Comparison of ENCODE assay signal across 16 cellular contexts in the genomic region with DNA sequence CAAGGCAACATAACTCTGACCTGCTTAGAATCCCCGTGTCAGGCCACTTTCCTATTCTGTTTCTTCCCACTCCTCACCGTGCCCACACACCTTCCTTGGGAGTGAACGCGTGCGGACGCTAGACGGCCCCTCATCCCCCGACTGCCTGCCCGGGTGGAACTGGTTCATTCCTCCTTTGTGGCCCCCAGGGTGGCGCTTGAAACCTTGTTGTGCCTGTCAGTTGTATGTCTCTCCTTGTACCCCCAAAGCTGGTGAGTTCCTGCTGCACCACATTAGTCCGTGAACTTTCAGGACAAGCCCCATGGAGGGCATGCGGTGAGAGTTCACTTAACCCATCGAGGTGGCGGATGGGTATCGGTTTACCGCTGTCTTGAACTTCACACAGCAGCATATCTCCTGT.
"Had no signal": no experiment of that assay in that cellular context is flagged by ENCODE, and none has a peak within 500 bp of the region (broad histone marks: within the 10 kb centered on the region; RNA-seq: fewer than 3 reads in every experiment).

No MANE protein-coding gene starts in this region.

- H3K4me3 Mint-ChIP-seq: central memory CD8-positive, alpha-beta T cell; mesothelial cell of epicardium; T-helper 2 cell treated with Interferon-gamma antibody and Interleukin-4, amounts not matched to agents 5 μg/mL and 100 μg/mL, for 36 hours; type B pancreatic cell had no signal

- ATAC-seq: activated naive CD4-positive, alpha-beta T cell treated with anti-CD3 and anti-CD28 coated beads, Interleukin-2, amount 50 U/mL, for 72 hours had no signal

- H3K4me1 Mint-ChIP-seq: central memory CD8-positive, alpha-beta T cell had no signal

- DNase-seq: activated CD4-positive, alpha-beta T cell treated with anti-CD3 and anti-CD28 coated beads, Interleukin-2, amount 50 U/mL, for 1 hour; activated effector memory CD4-positive, alpha-beta T cell treated with Interleukin-2 at 50 U/mL for 16 hours; brain microvascular endothelial cell; cortex of kidney; effector CD4-positive, alpha-beta T cell; foreskin fibroblast; stimulated activated CD4-positive, alpha-beta T cell treated with anti-CD3 and anti-CD28 coated beads, Interleukin-4, amount 100 ng/mL, for 24 hours; stimulated activated naive CD4-positive, alpha-beta T cell treated with Interleukin-2 at 50 U/mL for 16 hours; SW 1271 had no signal

- H3K9me3 Mint-ChIP-seq: activated naive CD4-positive, alpha-beta T cell treated with anti-CD3 and anti-CD28 coated beads, Interleukin-2, amount 50 U/mL, for 72 hours; central memory CD8-positive, alpha-beta T cell; mesothelial cell of epicardium; T-helper 2 cell treated with Interferon-gamma antibody and Interleukin-4, amounts not matched to agents 5 μg/mL and 100 μg/mL, for 36 hours; type B pancreatic cell had no signal

- H3K27ac ChIP-seq: brain microvascular endothelial cell, suprapubic skin had no signal

- H3K27me3 Mint-ChIP-seq: central memory CD8-positive, alpha-beta T cell; type B pancreatic cell had no signal

- H3K27me3 ChIP-seq: brain microvascular endothelial cell, suprapubic skin had no signal

- H3K4me3 ChIP-seq: suprapubic skin had no signal

- H3K9me3 ChIP-seq: suprapubic skin had no signal

- H3K27ac Mint-ChIP-seq: mesothelial cell of epicardium; T-helper 2 cell treated with Interferon-gamma antibody and Interleukin-4, amounts not matched to agents 5 μg/mL and 100 μg/mL, for 36 hours; type B pancreatic cell had no signal

- FAIRE-seq: endothelial cell of umbilical vein had no signal
